Comparison of ENCODE assay signal across 1 cellular context in the genomic region with DNA sequence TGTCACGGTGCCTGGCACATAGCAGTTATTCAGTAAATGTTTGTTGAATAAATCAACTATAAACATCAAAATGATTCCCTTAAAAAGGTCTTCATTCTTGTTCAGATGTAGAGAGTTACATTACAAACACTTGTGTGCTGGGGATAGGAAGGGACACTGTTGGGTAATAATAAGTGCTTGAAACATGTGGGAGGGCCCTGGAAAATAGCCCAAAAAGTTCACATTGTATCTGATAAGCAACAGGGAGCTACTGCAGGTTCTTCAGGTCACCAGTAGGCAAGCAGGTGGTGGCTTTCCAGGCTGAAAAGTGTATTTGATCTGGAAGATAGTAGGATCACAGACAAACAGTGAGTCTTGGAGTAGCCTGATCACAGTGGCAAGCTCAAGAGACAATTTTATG.
TF ChIP-seq lines count a peak whose summit lies in the region.

No MANE protein-coding gene starts in this region.

TF ChIP-seq in K562, 482 proteins besides CTCF, POLR2A, EP300 and RAD21:
- TF ChIP-seq, protein P1, sequence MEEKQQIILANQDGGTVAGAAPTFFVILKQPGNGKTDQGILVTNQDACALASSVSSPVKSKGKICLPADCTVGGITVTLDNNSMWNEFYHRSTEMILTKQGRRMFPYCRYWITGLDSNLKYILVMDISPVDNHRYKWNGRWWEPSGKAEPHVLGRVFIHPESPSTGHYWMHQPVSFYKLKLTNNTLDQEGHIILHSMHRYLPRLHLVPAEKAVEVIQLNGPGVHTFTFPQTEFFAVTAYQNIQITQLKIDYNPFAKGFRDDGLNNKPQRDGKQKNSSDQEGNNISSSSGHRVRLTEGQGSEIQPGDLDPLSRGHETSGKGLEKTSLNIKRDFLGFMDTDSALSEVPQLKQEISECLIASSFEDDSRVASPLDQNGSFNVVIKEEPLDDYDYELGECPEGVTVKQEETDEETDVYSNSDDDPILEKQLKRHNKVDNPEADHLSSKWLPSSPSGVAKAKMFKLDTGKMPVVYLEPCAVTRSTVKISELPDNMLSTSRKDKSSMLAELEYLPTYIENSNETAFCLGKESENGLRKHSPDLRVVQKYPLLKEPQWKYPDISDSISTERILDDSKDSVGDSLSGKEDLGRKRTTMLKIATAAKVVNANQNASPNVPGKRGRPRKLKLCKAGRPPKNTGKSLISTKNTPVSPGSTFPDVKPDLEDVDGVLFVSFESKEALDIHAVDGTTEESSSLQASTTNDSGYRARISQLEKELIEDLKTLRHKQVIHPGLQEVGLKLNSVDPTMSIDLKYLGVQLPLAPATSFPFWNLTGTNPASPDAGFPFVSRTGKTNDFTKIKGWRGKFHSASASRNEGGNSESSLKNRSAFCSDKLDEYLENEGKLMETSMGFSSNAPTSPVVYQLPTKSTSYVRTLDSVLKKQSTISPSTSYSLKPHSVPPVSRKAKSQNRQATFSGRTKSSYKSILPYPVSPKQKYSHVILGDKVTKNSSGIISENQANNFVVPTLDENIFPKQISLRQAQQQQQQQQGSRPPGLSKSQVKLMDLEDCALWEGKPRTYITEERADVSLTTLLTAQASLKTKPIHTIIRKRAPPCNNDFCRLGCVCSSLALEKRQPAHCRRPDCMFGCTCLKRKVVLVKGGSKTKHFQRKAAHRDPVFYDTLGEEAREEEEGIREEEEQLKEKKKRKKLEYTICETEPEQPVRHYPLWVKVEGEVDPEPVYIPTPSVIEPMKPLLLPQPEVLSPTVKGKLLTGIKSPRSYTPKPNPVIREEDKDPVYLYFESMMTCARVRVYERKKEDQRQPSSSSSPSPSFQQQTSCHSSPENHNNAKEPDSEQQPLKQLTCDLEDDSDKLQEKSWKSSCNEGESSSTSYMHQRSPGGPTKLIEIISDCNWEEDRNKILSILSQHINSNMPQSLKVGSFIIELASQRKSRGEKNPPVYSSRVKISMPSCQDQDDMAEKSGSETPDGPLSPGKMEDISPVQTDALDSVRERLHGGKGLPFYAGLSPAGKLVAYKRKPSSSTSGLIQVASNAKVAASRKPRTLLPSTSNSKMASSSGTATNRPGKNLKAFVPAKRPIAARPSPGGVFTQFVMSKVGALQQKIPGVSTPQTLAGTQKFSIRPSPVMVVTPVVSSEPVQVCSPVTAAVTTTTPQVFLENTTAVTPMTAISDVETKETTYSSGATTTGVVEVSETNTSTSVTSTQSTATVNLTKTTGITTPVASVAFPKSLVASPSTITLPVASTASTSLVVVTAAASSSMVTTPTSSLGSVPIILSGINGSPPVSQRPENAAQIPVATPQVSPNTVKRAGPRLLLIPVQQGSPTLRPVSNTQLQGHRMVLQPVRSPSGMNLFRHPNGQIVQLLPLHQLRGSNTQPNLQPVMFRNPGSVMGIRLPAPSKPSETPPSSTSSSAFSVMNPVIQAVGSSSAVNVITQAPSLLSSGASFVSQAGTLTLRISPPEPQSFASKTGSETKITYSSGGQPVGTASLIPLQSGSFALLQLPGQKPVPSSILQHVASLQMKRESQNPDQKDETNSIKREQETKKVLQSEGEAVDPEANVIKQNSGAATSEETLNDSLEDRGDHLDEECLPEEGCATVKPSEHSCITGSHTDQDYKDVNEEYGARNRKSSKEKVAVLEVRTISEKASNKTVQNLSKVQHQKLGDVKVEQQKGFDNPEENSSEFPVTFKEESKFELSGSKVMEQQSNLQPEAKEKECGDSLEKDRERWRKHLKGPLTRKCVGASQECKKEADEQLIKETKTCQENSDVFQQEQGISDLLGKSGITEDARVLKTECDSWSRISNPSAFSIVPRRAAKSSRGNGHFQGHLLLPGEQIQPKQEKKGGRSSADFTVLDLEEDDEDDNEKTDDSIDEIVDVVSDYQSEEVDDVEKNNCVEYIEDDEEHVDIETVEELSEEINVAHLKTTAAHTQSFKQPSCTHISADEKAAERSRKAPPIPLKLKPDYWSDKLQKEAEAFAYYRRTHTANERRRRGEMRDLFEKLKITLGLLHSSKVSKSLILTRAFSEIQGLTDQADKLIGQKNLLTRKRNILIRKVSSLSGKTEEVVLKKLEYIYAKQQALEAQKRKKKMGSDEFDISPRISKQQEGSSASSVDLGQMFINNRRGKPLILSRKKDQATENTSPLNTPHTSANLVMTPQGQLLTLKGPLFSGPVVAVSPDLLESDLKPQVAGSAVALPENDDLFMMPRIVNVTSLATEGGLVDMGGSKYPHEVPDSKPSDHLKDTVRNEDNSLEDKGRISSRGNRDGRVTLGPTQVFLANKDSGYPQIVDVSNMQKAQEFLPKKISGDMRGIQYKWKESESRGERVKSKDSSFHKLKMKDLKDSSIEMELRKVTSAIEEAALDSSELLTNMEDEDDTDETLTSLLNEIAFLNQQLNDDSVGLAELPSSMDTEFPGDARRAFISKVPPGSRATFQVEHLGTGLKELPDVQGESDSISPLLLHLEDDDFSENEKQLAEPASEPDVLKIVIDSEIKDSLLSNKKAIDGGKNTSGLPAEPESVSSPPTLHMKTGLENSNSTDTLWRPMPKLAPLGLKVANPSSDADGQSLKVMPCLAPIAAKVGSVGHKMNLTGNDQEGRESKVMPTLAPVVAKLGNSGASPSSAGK (IDR thresholded peaks at IDR 0.05), result no peak
- TF ChIP-seq NFIC (IDR thresholded peaks at IDR 0.05) (0 out of 2 replicates have a peak, but pooled peaks have one; percentile 25), CEBPB (tag; IDR thresholded peaks at IDR 0.05) (peak; percentile 69), NR2C2 (CRISPR knock-in tag; IDR thresholded peaks at IDR 0.05) (no peak), NR2C2 (tag; IDR thresholded peaks at IDR 0.05) (0 out of 2 replicates have a peak, but pooled peaks have one; percentile 25), CEBPG (CRISPR knock-in tag; IDR thresholded peaks at IDR 0.05) (no peak), CEBPG (tag; conservative IDR thresholded peaks at IDR 0.05 in 1 of 2, IDR thresholded peaks at IDR 0.05 in 1 of 2) (peak in 1 of 2 experiments; percentile 52; a peak in 1 of 4 replicates)
TF ChIP-seq in K562: peak in this region for 4.
